In the genomic region with DNA sequence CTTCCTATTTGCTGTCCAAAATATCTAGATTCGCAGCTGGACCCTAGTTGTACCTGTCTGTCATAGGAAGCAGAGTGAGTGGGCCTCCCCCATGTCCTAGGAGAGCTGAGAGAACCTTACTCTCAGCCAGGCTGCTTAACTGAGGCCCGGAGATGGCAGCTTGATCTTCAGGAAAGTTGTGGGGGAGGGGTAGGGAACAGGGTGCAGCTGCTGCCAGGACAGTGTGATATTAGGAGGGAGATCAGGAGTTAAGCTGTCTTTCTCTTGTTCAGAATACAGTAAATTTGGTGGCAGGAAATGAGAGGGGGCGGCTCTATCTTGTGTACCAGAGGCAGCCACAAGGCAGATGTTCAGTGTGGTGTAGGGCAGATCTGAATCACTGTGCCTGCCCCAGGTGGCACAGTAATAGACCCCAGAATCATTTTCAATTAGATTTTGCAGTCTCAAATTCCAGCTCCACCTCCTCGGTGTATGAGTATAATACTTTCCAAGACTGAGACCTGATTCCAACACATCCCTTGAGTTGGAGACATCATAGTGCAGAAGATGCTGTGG, we compare ENCODE assay signal across 8 cellular contexts.
DNase-seq lines count a peak whose midpoint lies in the region; ATAC-seq and TF ChIP-seq lines count a peak whose summit lies in the region.
"Not testable (repeated sequence)": the region's sequence is repeated elsewhere in the genome, so short reads cannot be mapped to it uniquely, and the experiment has no call there.

No MANE protein-coding gene starts in this region.

- not testable (repeated sequence) for H3K27me3 Mint-ChIP-seq in CD4-positive, alpha-beta memory T cell; activated naive CD4-positive, alpha-beta T cell treated with anti-CD3 and anti-CD28 coated beads, Interleukin-2, amount 50 U/mL, for 24 hours; naive thymus-derived CD4-positive, alpha-beta T cell

- not testable (repeated sequence) for H3K9me3 ChIP-seq in CD4-positive, alpha-beta memory T cell (ENCODE audit: control insufficient read depth in 1 of 2, low read length in 2 of 2); WERI-Rb-1 (ENCODE audit: severe bottlenecking); naive thymus-derived CD4-positive, alpha-beta T cell (ENCODE audit: control insufficient read depth in 2 of 3, low read length in 3 of 3)

- TF ChIP-seq POLR2A in NB4 (IDR thresholded peaks at IDR 0.05; ENCODE audit: extremely low read depth, insufficient read length), result not testable (repeated sequence)

- H3K4me3 ChIP-seq in CD4-positive, alpha-beta memory T cell (ENCODE audit: low read length in 2 of 2); WERI-Rb-1 (ENCODE audit: low read depth, low read length): not testable (repeated sequence)
- H3K4me3 ChIP-seq in NB4 (ENCODE audit: low read depth, low read length), result peak overlapping the region; percentile 29
- H3K4me3 ChIP-seq in naive thymus-derived CD4-positive, alpha-beta T cell (ENCODE audit: low read length), result peak overlapping the region; percentile 18

- peak overlapping the region; percentile 45 to 85 (median 68) for H3K4me3 Mint-ChIP-seq in CD4-positive, alpha-beta memory T cell
- H3K4me3 Mint-ChIP-seq in activated naive CD4-positive, alpha-beta T cell treated with anti-CD3 and anti-CD28 coated beads, Interleukin-2, amount 50 U/mL, for 24 hours, result peak overlapping the region; percentile 71
- H3K4me3 Mint-ChIP-seq in naive thymus-derived CD4-positive, alpha-beta T cell, result peak overlapping the region; percentile 27 to 78 (median 64)

- not testable (repeated sequence) for H3K36me3 Mint-ChIP-seq in CD4-positive, alpha-beta memory T cell; activated naive CD4-positive, alpha-beta T cell treated with anti-CD3 and anti-CD28 coated beads, Interleukin-2, amount 50 U/mL, for 24 hours; naive thymus-derived CD4-positive, alpha-beta T cell

- peak overlapping the region; percentile 20 to 95 (median 87) for H3K27ac Mint-ChIP-seq in CD4-positive, alpha-beta memory T cell
- H3K27ac Mint-ChIP-seq in activated naive CD4-positive, alpha-beta T cell treated with anti-CD3 and anti-CD28 coated beads, Interleukin-2, amount 50 U/mL, for 24 hours, result peak overlapping the region; percentile 86
- peak overlapping the region; percentile 46 to 97 (median 83) for H3K27ac Mint-ChIP-seq in naive thymus-derived CD4-positive, alpha-beta T cell

- H3K4me1 ChIP-seq in CD4-positive, alpha-beta memory T cell (ENCODE audit: insufficient read depth, low read length), result peaks cover 42% of the 10 kb centered on the region
- H3K4me1 ChIP-seq in naive thymus-derived CD4-positive, alpha-beta T cell (ENCODE audit: control insufficient read depth in 2 of 2, insufficient read depth in 2 of 2, low read length in 2 of 2), result peaks cover 9 to 32% of the 10 kb centered on the region in 2 donors

- peaks cover 30 to 61% (median 37%) of the 10 kb centered on the region in 4 donors for H3K4me1 Mint-ChIP-seq in CD4-positive, alpha-beta memory T cell
- peaks cover 71% of the 10 kb centered on the region for H3K4me1 Mint-ChIP-seq in activated naive CD4-positive, alpha-beta T cell treated with anti-CD3 and anti-CD28 coated beads, Interleukin-2, amount 50 U/mL, for 24 hours
- H3K4me1 Mint-ChIP-seq in naive thymus-derived CD4-positive, alpha-beta T cell, result peaks cover 29 to 63% (median 51%) of the 10 kb centered on the region in 7 donors

- not testable (repeated sequence) for TF ChIP-seq CTCF in NB4 (IDR thresholded peaks at IDR 0.05; ENCODE audit: low read depth, low read length); WERI-Rb-1 (IDR thresholded peaks at IDR 0.05; ENCODE audit: low read depth, low read length)

- peak in 1 of 5 donors; percentile 43 for DNase-seq in CD4-positive, alpha-beta memory T cell
- DNase-seq in NB4 (ENCODE audit: low read depth), result peak; percentile 41
- peak; percentile 82 for DNase-seq in WERI-Rb-1
- DNase-seq in naive thymus-derived CD4-positive, alpha-beta T cell, result not testable (repeated sequence)

- H3K9me3 Mint-ChIP-seq in CD4-positive, alpha-beta memory T cell; activated naive CD4-positive, alpha-beta T cell treated with anti-CD3 and anti-CD28 coated beads, Interleukin-2, amount 50 U/mL, for 24 hours; naive thymus-derived CD4-positive, alpha-beta T cell: not testable (repeated sequence)

- ATAC-seq in GM19035 (IDR thresholded peaks at IDR 0.05; ENCODE audit: unreplicated experiment) (peak; percentile 44), GM21825 (IDR thresholded peaks at IDR 0.05; ENCODE audit: unreplicated experiment) (peak; percentile 35), HG03175 (IDR thresholded peaks at IDR 0.05; ENCODE audit: unreplicated experiment) (peak; percentile 57)
- ATAC-seq in naive thymus-derived CD4-positive, alpha-beta T cell, result peak; percentile 41

- H3K36me3 ChIP-seq in CD4-positive, alpha-beta memory T cell (ENCODE audit: insufficient read depth, low read length); WERI-Rb-1; naive thymus-derived CD4-positive, alpha-beta T cell (ENCODE audit: control insufficient read depth in 2 of 3, insufficient read depth in 3 of 3, low read length in 3 of 3): not testable (repeated sequence)

- peak overlapping the region; percentile 35 for H3K27ac ChIP-seq in CD4-positive, alpha-beta memory T cell (ENCODE audit: low read depth, low read length)
- peak overlapping the region; percentile 67 for H3K27ac ChIP-seq in WERI-Rb-1
- H3K27ac ChIP-seq in naive thymus-derived CD4-positive, alpha-beta T cell (ENCODE audit: low read depth, low read length), result peak overlapping the region; percentile 2

- not testable (repeated sequence) for H3K27me3 ChIP-seq in CD4-positive, alpha-beta memory T cell (ENCODE audit: insufficient read depth, low read length); WERI-Rb-1 (ENCODE audit: insufficient read depth, low read depth, severe bottlenecking); naive thymus-derived CD4-positive, alpha-beta T cell (ENCODE audit: control insufficient read depth in 2 of 2, insufficient read depth in 2 of 2, low read length in 2 of 2)

- CTCF ChIA-PET in CD4-positive, alpha-beta memory T cell (lab: Charles Lee; ENCODE audit: partially characterized antibody), result interaction anchor here (0.7 to 7.2 kb wide), 12 partner anchors 9 to 148 kb away, joined by 3 to 79 read pairs (median 8); no protein-coding TSS in a partner anchor
- CTCF ChIA-PET in naive thymus-derived CD4-positive, alpha-beta T cell (lab: Charles Lee), result interaction anchor here (0.8 to 2.8 kb wide), 13 partner anchors 9 to 129 kb away, joined by 3 to 38 read pairs (median 6); no protein-coding TSS in a partner anchor

- POLR2A ChIA-PET in CD4-positive, alpha-beta memory T cell (lab: Charles Lee; ENCODE audit: partially characterized antibody), result interaction anchor here (0.8 to 2.3 kb wide), 5 partner anchors 9 to 124 kb away, joined by 4 to 12 read pairs (median 6); no protein-coding TSS in a partner anchor
- POLR2A ChIA-PET in naive thymus-derived CD4-positive, alpha-beta T cell (lab: Charles Lee), result interaction anchor here (0.6 to 1.9 kb wide), 2 partner anchors 9 to 229 kb away, joined by 5 to 6 read pairs; no protein-coding TSS in a partner anchor

- intact Hi-C loops in CD4-positive, alpha-beta memory T cell (cut with micrococcal nuclease), result loop anchor here (2.0 kb wide), 1 partner anchor 18 kb away; no protein-coding TSS in a partner anchor
- intact Hi-C loops in naive thymus-derived CD4-positive, alpha-beta T cell (cut with micrococcal nuclease), result loop anchor here (2.0 kb wide), 1 partner anchor 18 kb away; no protein-coding TSS in a partner anchor

Comparison
In these comparisons a context has a peak if more than half of its experiments do, and no peak if none do; other contexts are left out.
1. H3K27ac ChIP-seq: peak in every context shown above with its lines; median percentile 67 in WERI-Rb-1; 35 in CD4-positive, alpha-beta memory T cell; 2 in naive thymus-derived CD4-positive, alpha-beta T cell.